Comparison of ENCODE assay signal across 7 cellular contexts in genomic region chr7:25353744-25354143, GRCh38.
"Had no signal": no experiment of that assay in that cellular context is flagged by ENCODE, and none has a peak within 500 bp of the region (broad histone marks: within the 10 kb centered on the region; RNA-seq: fewer than 3 reads in every experiment).

No MANE protein-coding gene starts in this region.

- H3K36me3 ChIP-seq: HAP-1 had no signal

- H3K9ac ChIP-seq: GM23248 had no signal

- DNase-seq: GM23248, GOT3, H7, HFFc6, KBM-7 had no signal

- H2AFZ ChIP-seq: GM23248 had no signal

- H3K27ac ChIP-seq: GM23248, HL-60 had no signal

- H3K9me3 ChIP-seq: HAP-1 had no signal

- H3K4me3 ChIP-seq: GM23248, HAP-1 had no signal
